8 cellular contexts compared by ENCODE assay signal in genomic region chr17:45311762-45312476, GRCh38. TPM values are rescaled to one million over a fixed set of nuclear protein-coding genes. Genes with fewer than 3 reads are reported as not detected.
A peak's percentile ranks its signal among the peaks of the same experiment; 100 is the strongest.
DNase-seq lines count a peak whose midpoint lies in the region; TF ChIP-seq lines count a peak whose summit lies in the region.

No MANE protein-coding gene starts in this region.

- H3K36me3 ChIP-seq in skeletal muscle satellite cell (ENCODE audit: insufficient read depth, low read length), result peaks cover 31% of the 10 kb centered on the region
- no peaks in the 10 kb centered on the region; the same call in 1 of the 2 replicates for H3K36me3 ChIP-seq in SJCRH30

- H3K27me3 ChIP-seq in skeletal muscle satellite cell (ENCODE audit: control insufficient read depth, insufficient read depth, low read length), result no peaks in the 10 kb centered on the region
- H3K27me3 ChIP-seq in SJCRH30, result no peaks in the 10 kb centered on the region

- H3K9ac ChIP-seq in skeletal muscle satellite cell (ENCODE audit: low read depth, low read length), result peak overlapping the region; percentile 91

- H3K4me1 ChIP-seq in skeletal muscle satellite cell (ENCODE audit: control insufficient read depth, insufficient read depth, low read length), result peaks cover 62% of the 10 kb centered on the region
- H3K4me1 ChIP-seq in SJCRH30, result peaks cover 24% of the 10 kb centered on the region

- no peak for TF ChIP-seq CTCF in fibroblast of villous mesenchyme (IDR thresholded peaks at IDR 0.05; ENCODE audit: insufficient read depth, low read depth, low read length)

- peak; percentile 40 for TF ChIP-seq POLR2A in GM18526 (IDR thresholded peaks at IDR 0.05; ENCODE audit: extremely low read depth, insufficient read length)

- H3K4me3 ChIP-seq in fibroblast of villous mesenchyme (ENCODE audit: low read depth, low read length), result peak overlapping the region; percentile 17
- peak overlapping the region; percentile 87 for H3K4me3 ChIP-seq in skeletal muscle satellite cell (ENCODE audit: low read length)
- no peak overlapping the region for H3K4me3 ChIP-seq in SJCRH30

- H3K9me3 ChIP-seq in skeletal muscle satellite cell (replicated peaks; ENCODE audit: low read length) (no peaks in the 10 kb centered on the region), SJCRH30 (replicated peaks) (no peaks in the 10 kb centered on the region)

- H3K4me2 ChIP-seq in skeletal muscle satellite cell (ENCODE audit: low read length), result peak overlapping the region; percentile 80

- H3K27ac ChIP-seq in SJCRH30, result no peak overlapping the region; the same call in 1 of the 2 replicates

- peak; percentile 67 for DNase-seq in NCI-H2029 (lab: John Stamatoyannopoulos, UW)
- peak; percentile 48 for DNase-seq in activated T-cell treated with anti-CD3 and anti-CD28 coated beads for 1 hour (ENCODE audit: low read depth)
- DNase-seq in fibroblast of villous mesenchyme (ENCODE audit: low read depth), result peak; percentile 73
- DNase-seq in SJCRH30, result no peak
- no peak for DNase-seq in middle frontal gyrus (ENCODE audit: extremely low spot score, low spot score)
- no peak for DNase-seq in AG08395 (ENCODE audit: low spot score)

RNA-seq across cellular contexts. Expression of gene MAP3K14, which starts 4.9 kb away (rescaled TPM):
- 1.6 and 1.7 TPM in 2 replicates for total RNA-seq in fibroblast of villous mesenchyme
- total RNA-seq in skeletal muscle satellite cell (2012; rRNA removed), result 4.3 and 4.6 TPM in 2 replicates
- 3.9 and 4.7 TPM in 2 replicates for total RNA-seq in SJCRH30 (2014; rRNA removed; shearing (Covaris generic))

RNA-seq across cellular contexts. Expression of gene SPATA32, which starts 50.0 kb away (rescaled TPM):
- under 0.01 TPM in 1 of 2 replicates, not detected in the other for total RNA-seq in fibroblast of villous mesenchyme
- not detected in 2 replicates for total RNA-seq in skeletal muscle satellite cell (2012; rRNA removed)
- 0.08 TPM in 1 of 2 replicates, not detected in the other for total RNA-seq in SJCRH30 (2014; rRNA removed; shearing (Covaris generic))

Comparison
In these comparisons a context has a peak if more than half of its experiments do, and no peak if none do; other contexts are left out.
1. DNase-seq: peak in NCI-H2029 (single experiment), activated T-cell treated with anti-CD3 and anti-CD28 coated beads for 1 hour (single experiment) and fibroblast of villous mesenchyme (single experiment); none in SJCRH30 (0 of 2), middle frontal gyrus (single experiment) and AG08395 (single experiment).